In the genomic region with DNA sequence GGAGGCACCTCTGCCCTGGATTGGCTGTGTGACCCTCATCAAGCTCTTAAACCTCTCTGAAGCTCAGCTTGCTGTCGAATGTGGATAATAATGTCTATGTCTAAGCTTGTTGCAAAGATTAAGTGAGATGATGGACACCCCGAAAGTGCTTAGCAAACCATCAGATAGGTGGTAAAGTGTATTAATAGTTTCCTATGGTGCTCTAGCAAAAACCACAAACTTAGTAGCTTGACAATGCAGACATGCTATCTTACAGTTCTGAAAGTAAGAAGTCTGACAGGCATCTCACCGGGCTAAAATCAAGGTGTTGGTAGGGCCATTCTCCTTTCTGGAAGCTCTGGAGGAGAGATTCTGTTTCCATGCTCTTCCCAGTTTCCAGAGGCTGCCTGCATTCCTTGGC, we compare ENCODE assay signal across 16 cellular contexts.
DNase-seq lines count a peak whose midpoint lies in the region; ATAC-seq, FAIRE-seq and TF ChIP-seq lines count a peak whose summit lies in the region.
"Had no signal": no experiment of that assay in that cellular context is flagged by ENCODE, and none has a peak within 500 bp of the region (broad histone marks: within the 10 kb centered on the region; RNA-seq: fewer than 3 reads in every experiment).

No MANE protein-coding gene starts in this region.

- ATAC-seq in GM19351 (IDR thresholded peaks at IDR 0.05; ENCODE audit: unreplicated experiment) (peak; percentile 44), HG03460 (IDR thresholded peaks at IDR 0.05; ENCODE audit: unreplicated experiment) (no peak), GM21619 (IDR thresholded peaks at IDR 0.05; ENCODE audit: unreplicated experiment) (no peak), HG03442 (IDR thresholded peaks at IDR 0.05; ENCODE audit: unreplicated experiment) (no peak)
- ATAC-seq: GM23338, HCT116 had no signal

- H3F3A ChIP-seq in MM.1S (ENCODE audit: insufficient read depth, low read length) = no peaks in the 10 kb centered on the region

- H3K9me3 ChIP-seq in MM.1S (replicated peaks; ENCODE audit: insufficient read depth, low read length) = no peaks in the 10 kb centered on the region

- H3K27ac ChIP-seq in MM.1S (ENCODE audit: low read length) = no peak overlapping the region

- H3K27me3 ChIP-seq in MM.1S (replicated peaks; ENCODE audit: insufficient read depth, low read length) (no peaks in the 10 kb centered on the region), bronchial epithelial cell (ENCODE audit: control insufficient read depth, insufficient read depth, low read length) (no peaks in the 10 kb centered on the region)

- H3K4me1 ChIP-seq in MM.1S (ENCODE audit: low read length) = peaks cover 15% of the 10 kb centered on the region

- no peaks in the 10 kb centered on the region for H3K9me2 ChIP-seq in MM.1S (replicated peaks; ENCODE audit: insufficient read depth, low read length)

- H3K4me3 ChIP-seq in MM.1S (ENCODE audit: low read length) (no peak overlapping the region), bronchial epithelial cell (ENCODE audit: low read depth, low read length) (no peak overlapping the region)
- H3K4me3 ChIP-seq: GM23338 had no signal

- H3K36me3 ChIP-seq in MM.1S (replicated peaks; ENCODE audit: insufficient read depth, low read length) (no peaks in the 10 kb centered on the region), bronchial epithelial cell (ENCODE audit: control insufficient read depth, insufficient read depth, low read length) (no peaks in the 10 kb centered on the region)

- H4K20me1 ChIP-seq in MM.1S (ENCODE audit: insufficient read depth, low read length) = no peaks in the 10 kb centered on the region

- no peak overlapping the region for H3K9ac ChIP-seq in MM.1S (ENCODE audit: low read length)

- DNase-seq in MM.1S (peak; percentile 78), bronchial epithelial cell (ENCODE audit: low read depth) (no peak)
- DNase-seq: C1 segment of cervical spinal cord; Calu3; CD4-positive, alpha-beta memory T cell; COR-L47; DMS53; GF-D8; H9; HFFc6 had no signal

- peak; percentile 60 for FAIRE-seq in bronchial epithelial cell (lab: Jason Lieb, UNC)

- TF ChIP-seq CTCF in MM.1S (IDR thresholded peaks at IDR 0.05; ENCODE audit: low read length) = no peak
- TF ChIP-seq CTCF in bronchial epithelial cell (IDR thresholded peaks at IDR 0.05; ENCODE audit: insufficient read depth, low read length, severe bottlenecking) = no peak

- no peaks in the 10 kb centered on the region for H3K79me2 ChIP-seq in MM.1S (ENCODE audit: low read length)

- peak overlapping the region; percentile 19; the same call in 1 of the 2 replicates for H3K4me2 ChIP-seq in MM.1S (ENCODE audit: low read depth, low read length)
- H3K4me2 ChIP-seq: GM23338 had no signal

- H2AFZ ChIP-seq in MM.1S (ENCODE audit: low read length) = no peak overlapping the region
- H2AFZ ChIP-seq: GM23338 had no signal
